ENCODE assay signal across 8 cellular contexts in genomic region chr1:156020293-156021086, GRCh38. TPM values are rescaled to one million over a fixed set of nuclear protein-coding genes. Genes with fewer than 3 reads are reported as not detected.
DNase-seq lines count a peak whose midpoint lies in the region; ATAC-seq, FAIRE-seq and TF ChIP-seq lines count a peak whose summit lies in the region.

SSR2 (minus strand) TSS chr1:156020951; CDS start chr1:156020167, 784 bp downstream.

- H3K27me3 ChIP-seq in CD8-positive, alpha-beta memory T cell (ENCODE audit: insufficient read depth, low read length, poor library complexity, severe bottlenecking), result no peaks in the 10 kb centered on the region

- POLR2A ChIA-PET in CD8-positive, alpha-beta memory T cell (lab: Charles Lee), result interaction anchor here (0.7 kb wide), 1 partner anchor 14 kb away, joined by 4 read pairs; no protein-coding TSS in a partner anchor

- no peak for TF ChIP-seq CTCF in mesothelial cell of epicardium (IDR thresholded peaks at IDR 0.05; ENCODE audit: unreplicated experiment)

- H3K4me1 ChIP-seq in CD8-positive, alpha-beta memory T cell (ENCODE audit: insufficient read depth, low read length), result peaks cover 14% of the 10 kb centered on the region

- CTCF ChIA-PET in CD8-positive, alpha-beta memory T cell (lab: Charles Lee), result interaction anchor here (0.6 to 1.0 kb wide), 2 partner anchors 110 to 671 kb away, joined by 3 to 4 read pairs; no protein-coding TSS in a partner anchor

- H3K4me3 Mint-ChIP-seq in CD8-positive, alpha-beta memory T cell, result peak within 1 kb of the TSS; percentile 93 to 100 (median 98)
- peak within 1 kb of the TSS; percentile 96 for H3K4me3 Mint-ChIP-seq in mesothelial cell of epicardium

- peaks cover 28 to 45% (median 44%) of the 10 kb centered on the region in 3 donors for H3K4me1 Mint-ChIP-seq in CD8-positive, alpha-beta memory T cell
- peaks cover 18% of the 10 kb centered on the region for H3K4me1 Mint-ChIP-seq in mesothelial cell of epicardium

- peak within 1 kb of the TSS; percentile 49 for H3K27ac ChIP-seq in CD8-positive, alpha-beta memory T cell (ENCODE audit: low read depth, low read length)

- H3K9me3 ChIP-seq in CD8-positive, alpha-beta memory T cell (ENCODE audit: low read length), result no peaks in the 10 kb centered on the region

- H3K27ac Mint-ChIP-seq in CD8-positive, alpha-beta memory T cell, result peak within 1 kb of the TSS; percentile 76 to 99 (median 96)
- H3K27ac Mint-ChIP-seq in mesothelial cell of epicardium, result peak within 1 kb of the TSS; percentile 93

- peaks cover 3% of the 10 kb centered on the region for H3K36me3 ChIP-seq in CD8-positive, alpha-beta memory T cell (ENCODE audit: insufficient read depth, low read length)

- H3K27me3 Mint-ChIP-seq in CD8-positive, alpha-beta memory T cell, result peaks cover under 1 to 5% of the 10 kb centered on the region in 2 donors
- H3K27me3 Mint-ChIP-seq in mesothelial cell of epicardium (ENCODE audit: low read depth), result peaks cover 1% of the 10 kb centered on the region

- peak; percentile 95 for ATAC-seq in GM19467 (IDR thresholded peaks at IDR 0.05; ENCODE audit: unreplicated experiment)

- peaks cover 10 to 39% (median 10%) of the 10 kb centered on the region in 3 donors for H3K36me3 Mint-ChIP-seq in CD8-positive, alpha-beta memory T cell
- H3K36me3 Mint-ChIP-seq in mesothelial cell of epicardium, result peaks cover 17% of the 10 kb centered on the region

- peak; percentile 72 to 90 (median 82) for DNase-seq in CD8-positive, alpha-beta memory T cell
- DNase-seq in HT-29 (ENCODE audit: low spot score) (peak; percentile 91), NOMO-1 treated with dmso at 0.1 percent for 144 hours (lab: John Stamatoyannopoulos, UW; ENCODE audit: unreplicated experiment) (peak; percentile 86), mesothelial cell of epicardium (ENCODE audit: low spot score in 2 of 2, unreplicated experiment in 2 of 2) (peak; percentile 68 to 83)
- peak; percentile 32 to 65 (median 62) for DNase-seq in activated CD8-positive, alpha-beta memory T cell treated with anti-CD3 and anti-CD28 coated beads for 48 hours (ENCODE audit: low read depth in 2 of 3, low spot score in 2 of 3)
- peak; percentile 76 to 79 for DNase-seq in stimulated activated CD8-positive, alpha-beta memory T cell treated with anti-CD3 and anti-CD28 coated beads, Interleukin-15, amount 100 ng/mL, for 48 hours (ENCODE audit: low read depth in 2 of 2)

- FAIRE-seq in endometrium (lab: Jason Lieb, UNC), result peak; percentile 4

- no peaks in the 10 kb centered on the region for H3K9me3 Mint-ChIP-seq in CD8-positive, alpha-beta memory T cell
- no peaks in the 10 kb centered on the region for H3K9me3 Mint-ChIP-seq in mesothelial cell of epicardium

- peak within 1 kb of the TSS; percentile 80 for H3K4me3 ChIP-seq in CD8-positive, alpha-beta memory T cell (ENCODE audit: low read length)

RNA-seq across cellular contexts. Expression of gene SSR2, which starts in this region (rescaled TPM):
- total RNA-seq in CD8-positive, alpha-beta memory T cell, result 100 to 1,000 TPM; 187 to 190 TPM
- 380 TPM for polyA plus RNA-seq in CD8-positive, alpha-beta memory T cell
- total RNA-seq in HT-29 (2014; rRNA removed; shearing (Covaris generic)), result 227 and 261 TPM in 2 replicates
- 282 to 298 TPM (median 297 TPM) in 3 replicates for total RNA-seq in mesothelial cell of epicardium

Comparison
In these comparisons a context has a peak if more than half of its experiments do, and no peak if none do; other contexts are left out.
1. Peak in every context shown above with its lines: DNase-seq, ATAC-seq, H3K4me3 ChIP-seq and H3K27ac ChIP-seq.